ENCODE assay signal across 23 cellular contexts in genomic region chr14:53921027-53921426, GRCh38. TPM values are rescaled to one million over a fixed set of nuclear protein-coding genes. Genes with fewer than 3 reads are reported as not detected.
DNase-seq lines count a peak whose midpoint lies in the region; ATAC-seq and FAIRE-seq lines count a peak whose summit lies in the region.
"Had no signal": no experiment of that assay in that cellular context is flagged by ENCODE, and none has a peak within 500 bp of the region (broad histone marks: within the 10 kb centered on the region; RNA-seq: fewer than 3 reads in every experiment).

No MANE protein-coding gene starts in this region.

- H3K27ac ChIP-seq in epithelial cell of prostate: no peak overlapping the region
- peak overlapping the region; percentile 33 for H3K27ac ChIP-seq in trophoblast cell (ENCODE audit: low read depth, low read length)

- DNase-seq in HTR-8/SVneo (ENCODE audit: insufficient read length, low spot score) (no peak), NCI-H526 (lab: John Stamatoyannopoulos, UW) (peak; percentile 33 to 59), epithelial cell of prostate (ENCODE audit: low read depth, low spot score) (peak; percentile 8), trophoblast cell (peak; percentile 11 to 76), COLO668 (lab: John Stamatoyannopoulos, UW; ENCODE audit: unreplicated experiment) (no peak)
- DNase-seq: ACHN, C1 segment of cervical spinal cord, DMS 273 treated with DMSO at 0.1 percent for 48 hours, DND-41, Karpas-422, NCI-H1092, NCI-H1436 treated with DMSO at 0.1 percent for 48 hours, NCI-H2029 treated with DMSO at 0.1 percent for 48 hours, NCI-H2171 treated with DMSO at 0.1 percent for 48 hours, NCI-H774, OCI-M1, RPMI8226, SHP77 treated with DMSO at 0.1 percent for 48 hours, T-helper 1 cell had no signal

- H3K4me2 ChIP-seq in trophoblast cell (ENCODE audit: low read length): no peak overlapping the region

- no peak overlapping the region for H4K12ac ChIP-seq in trophoblast cell (ENCODE audit: low read depth, low read length)

- no peak overlapping the region for H2BK120ac ChIP-seq in trophoblast cell (ENCODE audit: insufficient read depth, low read length, poor library complexity)

- ATAC-seq in GM19023 (IDR thresholded peaks at IDR 0.05; ENCODE audit: unreplicated experiment): no peak
- no peak for ATAC-seq in HG03159 (IDR thresholded peaks at IDR 0.05; ENCODE audit: unreplicated experiment)
- ATAC-seq: HCT116 had no signal

- no peaks in the 10 kb centered on the region for H3K36me3 ChIP-seq in trophoblast cell (ENCODE audit: control insufficient read depth in 1 of 2, insufficient read depth in 2 of 2, low read length in 2 of 2)

- no peak overlapping the region for H2BK12ac ChIP-seq in trophoblast cell (ENCODE audit: low read length)

- H3K4me1 ChIP-seq in trophoblast cell (ENCODE audit: control insufficient read depth in 1 of 2, insufficient read depth in 2 of 2, low read length in 2 of 2): peaks cover 10 to 19% of the 10 kb centered on the region in 2 experiments

- no peak overlapping the region for H3K4me3 ChIP-seq in trophoblast cell (ENCODE audit: low read depth, low read length)

- no peaks in the 10 kb centered on the region for H3K27me3 ChIP-seq in trophoblast cell (ENCODE audit: insufficient read depth, low read length)

- H2BK5ac ChIP-seq in trophoblast cell (ENCODE audit: low read depth, low read length, poor library complexity): no peak overlapping the region

- H2AK5ac ChIP-seq in trophoblast cell (ENCODE audit: low read length): no peak overlapping the region

- no peak overlapping the region for H3K18ac ChIP-seq in trophoblast cell (ENCODE audit: low read length)

- H3K23ac ChIP-seq in trophoblast cell (ENCODE audit: low read length): no peak overlapping the region

- no peaks in the 10 kb centered on the region for H3K9me3 ChIP-seq in trophoblast cell (ENCODE audit: insufficient read depth, low read depth, low read length)

- no peak overlapping the region for H3K9ac ChIP-seq in trophoblast cell (ENCODE audit: low read length)

- no peak overlapping the region for H3K4ac ChIP-seq in trophoblast cell (ENCODE audit: low read depth, low read length)

- no peak overlapping the region for H4K91ac ChIP-seq in trophoblast cell (ENCODE audit: low read depth, low read length)

- H3K14ac ChIP-seq in trophoblast cell (ENCODE audit: low read length): no peak overlapping the region

- H3K79me1 ChIP-seq in trophoblast cell (ENCODE audit: low read length): peaks cover 8% of the 10 kb centered on the region

- H4K8ac ChIP-seq in trophoblast cell (ENCODE audit: low read depth, low read length): no peak overlapping the region

- no CpG with 5 or more reads among the region's 3 CpGs for WGBS in trophoblast cell (ENCODE audit: extremely low coverage, insufficient coverage, insufficient read length)

- no peak overlapping the region for H2AFZ ChIP-seq in trophoblast cell (ENCODE audit: insufficient read depth, low read length, poor library complexity)

- H3K79me2 ChIP-seq in trophoblast cell (ENCODE audit: control insufficient read depth, insufficient read depth, low read length, poor library complexity): no peaks in the 10 kb centered on the region

- FAIRE-seq in HTR-8/SVneo (lab: Jason Lieb, UNC): peak; percentile 65

RNA-seq across cellular contexts. Expression of gene BMP4, which starts 35.6 kb away (rescaled TPM):
- polyA plus RNA-seq in trophoblast cell (2013): 16.6 and 17.9 TPM in 2 replicates
- polyA plus RNA-seq: IgD-negative memory B cell had no signal

Comparison
In these comparisons a context has a peak if more than half of its experiments do, and no peak if none do; other contexts are left out.
1. DNase-seq: peak in NCI-H526 (2 of 2), epithelial cell of prostate (single experiment) and trophoblast cell (2 of 2); none in HTR-8/SVneo (single experiment) and COLO668 (single experiment).